ENCODE assay signal across 10 cellular contexts in genomic region chr2:138071720-138072719, GRCh38.
DNase-seq lines count a peak whose midpoint lies in the region; ATAC-seq, FAIRE-seq and TF ChIP-seq lines count a peak whose summit lies in the region.
"Had no signal": no experiment of that assay in that cellular context is flagged by ENCODE, and none has a peak within 500 bp of the region (broad histone marks: within the 10 kb centered on the region; RNA-seq: fewer than 3 reads in every experiment).

No MANE protein-coding gene starts in this region.

- TF ChIP-seq CTCF in bronchial epithelial cell (IDR thresholded peaks at IDR 0.05; ENCODE audit: insufficient read depth, low read length, severe bottlenecking) (no peak), kidney (IDR thresholded peaks at IDR 0.05; ENCODE audit: borderline replicate concordance, extremely low read depth, insufficient read depth) (no peak)

- H3K9ac ChIP-seq in kidney (ENCODE audit: low read length in 2 of 2) = no peak overlapping the region

- peak; percentile 100 for FAIRE-seq in bronchial epithelial cell (lab: Jason Lieb, UNC)
- no peak for FAIRE-seq in kidney (lab: Jason Lieb, UNC)

- intact Hi-C loops in kidney (cut with DNase I) = no loop called here

- ATAC-seq in HG02763 (IDR thresholded peaks at IDR 0.05; ENCODE audit: unreplicated experiment) = no peak

- DNase-seq in HT-29 (ENCODE audit: low spot score) (peak; percentile 56), NCI-H345 treated with DMSO at 0.1 percent for 48 hours (lab: John Stamatoyannopoulos, UW; ENCODE audit: unreplicated experiment) (peak; percentile 96), bronchial epithelial cell (ENCODE audit: low read depth) (peak; percentile 100), skeletal muscle cell (ENCODE audit: low read depth) (peak; percentile 64), kidney (no peak)
- DNase-seq in activated CD4-positive, alpha-beta T cell treated with anti-CD3 and anti-CD28 coated beads for 4 hours = no peak
- DNase-seq: RPMI8226; stimulated activated CD4-positive, alpha-beta T cell treated with anti-CD3 and anti-CD28 coated beads, Interleukin-1b, Interleukin-23, amount 100 ng/mL, for 48 hours; transverse colon had no signal

- H3K4me1 ChIP-seq in kidney (ENCODE audit: control insufficient read depth in 1 of 2, insufficient read depth in 1 of 2, low read depth in 1 of 2, low read length in 2 of 2) = no peaks in the 10 kb centered on the region
- H3K4me1 ChIP-seq: transverse colon had no signal

- no peaks in the 10 kb centered on the region for H3K27me3 ChIP-seq in bronchial epithelial cell (ENCODE audit: control insufficient read depth, insufficient read depth, low read length)
- H3K27me3 ChIP-seq: transverse colon had no signal

- no peak overlapping the region for H3K4me3 ChIP-seq in bronchial epithelial cell (ENCODE audit: low read depth, low read length)
- H3K4me3 ChIP-seq in skeletal muscle cell (ENCODE audit: low read depth, low read length) = no peak overlapping the region
- no peak overlapping the region for H3K4me3 ChIP-seq in kidney (ENCODE audit: low read length in 2 of 2)
- H3K4me3 ChIP-seq: transverse colon had no signal

- H3K9me3 ChIP-seq in kidney (ENCODE audit: control insufficient read depth in 1 of 2, low read length in 2 of 2) = no peaks in the 10 kb centered on the region
- H3K9me3 ChIP-seq: transverse colon had no signal

- no peak overlapping the region for H3K27ac ChIP-seq in kidney (ENCODE audit: low read depth in 2 of 2, low read length in 2 of 2)
- H3K27ac ChIP-seq: transverse colon had no signal

- H3K36me3 ChIP-seq in bronchial epithelial cell (ENCODE audit: control insufficient read depth, insufficient read depth, low read length) (no peaks in the 10 kb centered on the region), kidney (ENCODE audit: control insufficient read depth in 1 of 2, insufficient read depth in 2 of 2, low read length in 2 of 2) (no peaks in the 10 kb centered on the region)
- H3K36me3 ChIP-seq: transverse colon had no signal

Comparison
In these comparisons a context has a peak if more than half of its experiments do, and no peak if none do; other contexts are left out.
1. DNase-seq: peak in HT-29 (single experiment), NCI-H345 treated with DMSO at 0.1 percent for 48 hours (single experiment), bronchial epithelial cell (single experiment) and skeletal muscle cell (single experiment); none in kidney (single experiment) and activated CD4-positive, alpha-beta T cell treated with anti-CD3 and anti-CD28 coated beads for 4 hours (0 of 2).